ENCODE assay signal across 8 cellular contexts in genomic region chr6:73394577-73395354, GRCh38. TPM values are rescaled to one million over a fixed set of nuclear protein-coding genes. Genes with fewer than 3 reads are reported as not detected.
DNase-seq lines count a peak whose midpoint lies in the region; ATAC-seq and TF ChIP-seq lines count a peak whose summit lies in the region.

DDX43 (plus strand) TSS chr6:73394828; CDS start chr6:73394906, 78 bp downstream.

- intact Hi-C loops in lower lobe of right lung (cut with DNase I) = no loop called here

- H3K27me3 ChIP-seq in GM06990 (replicated peaks; ENCODE audit: control insufficient read depth, insufficient read depth, low read length) = no peaks in the 10 kb centered on the region
- no peaks in the 10 kb centered on the region for H3K27me3 ChIP-seq in lower lobe of right lung (ENCODE audit: low read depth)

- no peaks in the 10 kb centered on the region for H3K4me1 ChIP-seq in lower lobe of right lung

- DNase-seq in GM06990 (ENCODE audit: extremely low read depth, insufficient read length) = peak; percentile 79
- peak; percentile 65 to 76 for DNase-seq in NCI-H524 (lab: John Stamatoyannopoulos, UW)
- DNase-seq in astrocyte of the cerebellum (ENCODE audit: low read depth) = no peak
- peak; percentile 81 for DNase-seq in lower lobe of right lung
- DNase-seq in stromal cell of bone marrow (ENCODE audit: low read depth) = peak; percentile 68
- DNase-seq in NCI-H446 treated with DMSO at 0.1 percent for 48 hours (lab: John Stamatoyannopoulos, UW) = no peak

- in situ Hi-C loops in astrocyte of the cerebellum (cut with HindIII; ENCODE audit: low sequenced_read_pairs) = no loop called here

- peak within 1 kb of the TSS; percentile 81 for H3K27ac ChIP-seq in lower lobe of right lung

- H3K9me3 ChIP-seq in lower lobe of right lung = no peaks in the 10 kb centered on the region

- H3K36me3 ChIP-seq in GM06990 (ENCODE audit: control insufficient read depth, insufficient read depth, low read length) (no peaks in the 10 kb centered on the region), lower lobe of right lung (no peaks in the 10 kb centered on the region)

- H3K4me3 ChIP-seq in GM06990 (replicated peaks; ENCODE audit: low read depth, low read length) (no peak within 1 kb of the TSS), astrocyte of the cerebellum (ENCODE audit: low read depth, low read length) (peak within 1 kb of the TSS; percentile 18), lower lobe of right lung (peak within 1 kb of the TSS; percentile 40)

- peak; percentile 56 to 92 for ATAC-seq in lower lobe of right lung
- no peak for ATAC-seq in GM21619 (IDR thresholded peaks at IDR 0.05; ENCODE audit: unreplicated experiment)
- no peak for ATAC-seq in GM19395 (IDR thresholded peaks at IDR 0.05; ENCODE audit: unreplicated experiment)

- TF ChIP-seq CTCF in GM06990 (IDR thresholded peaks at IDR 0.05; ENCODE audit: insufficient read depth, low read length, poor library complexity, severe bottlenecking) = no peak
- no peak for TF ChIP-seq CTCF in astrocyte of the cerebellum (IDR thresholded peaks at IDR 0.05; ENCODE audit: low read depth, low read length, missing control alignments)
- no peak for TF ChIP-seq CTCF in lower lobe of right lung (IDR thresholded peaks at IDR 0.05)

RNA-seq across cellular contexts. Expression of gene DDX43, which starts in this region (rescaled TPM):
- total RNA-seq in lower lobe of right lung = 1.9 TPM

Comparison
In these comparisons a context has a peak if more than half of its experiments do, and no peak if none do; other contexts are left out.
1. DNase-seq: peak in GM06990 (single experiment), NCI-H524 (2 of 2), lower lobe of right lung (single experiment) and stromal cell of bone marrow (single experiment); none in astrocyte of the cerebellum (single experiment) and NCI-H446 treated with DMSO at 0.1 percent for 48 hours (single experiment).
2. ATAC-seq: peak in lower lobe of right lung (2 of 2); none in GM21619 (single experiment) and GM19395 (single experiment).